In genomic region chr5:150321211-150321610, GRCh38 we compare ENCODE assay signal across 21 cellular contexts. TPM values are rescaled to one million over a fixed set of nuclear protein-coding genes. Genes with fewer than 3 reads are reported as not detected.
"Had no signal": no experiment of that assay in that cellular context is flagged by ENCODE, and none has a peak within 500 bp of the region (broad histone marks: within the 10 kb centered on the region; RNA-seq: fewer than 3 reads in every experiment).

No MANE protein-coding gene starts in this region.

- H3K36me3 Mint-ChIP-seq: natural killer cell treated with Interleukin-12 subunit alpha and Interleukin-12 subunit beta and Interleukin-15 and Interleukin-18, amount 100 ng/mL, for 72 hours; neural progenitor cell had no signal

- DNase-seq: effector CD4-positive, alpha-beta T cell; endodermal cell; glutamatergic neuron; midbrain; nucleus accumbens; ovary; sigmoid colon; stimulated activated CD4-positive, alpha-beta T cell treated with anti-CD3 and anti-CD28 coated beads, Interleukin-12 subunit alpha, Interleukin-12 subunit beta, amount 100 ng/mL, for 4 hours; stimulated activated naive CD4-positive, alpha-beta T cell; upper lobe of left lung; uterus had no signal

- H3K36me3 ChIP-seq: neural progenitor cell, ovary, right atrium auricular region, sigmoid colon, upper lobe of left lung, uterus had no signal

- ATAC-seq: natural killer cell treated with Interleukin-12 subunit alpha and Interleukin-12 subunit beta and Interleukin-15 and Interleukin-18, amount 100 ng/mL, for 72 hours had no signal

- H3K9me3 ChIP-seq: ovary, right atrium auricular region, sigmoid colon, upper lobe of left lung, uterus had no signal

- H3K27me3 ChIP-seq: neural progenitor cell, ovary, right atrium auricular region, sigmoid colon, upper lobe of left lung, uterus had no signal

- H3K27ac Mint-ChIP-seq: endodermal cell, neural progenitor cell had no signal

- H3K4me3 Mint-ChIP-seq: endodermal cell; natural killer cell treated with Interleukin-12 subunit alpha and Interleukin-12 subunit beta and Interleukin-15 and Interleukin-18, amount 100 ng/mL, for 72 hours had no signal

- H3K9ac ChIP-seq: neural progenitor cell had no signal

- FAIRE-seq: endothelial cell of umbilical vein, frontal cortex had no signal

- H3K9me3 Mint-ChIP-seq: endodermal cell; natural killer cell treated with Interleukin-12 subunit alpha and Interleukin-12 subunit beta and Interleukin-15 and Interleukin-18, amount 100 ng/mL, for 72 hours; neural progenitor cell had no signal

- H3K4me3 ChIP-seq: coronary artery, neural progenitor cell, ovary, right atrium auricular region, sigmoid colon, skin epidermis, upper lobe of left lung, uterus had no signal

- H3K27ac ChIP-seq: coronary artery, neural progenitor cell, ovary, right atrium auricular region, upper lobe of left lung, uterus had no signal

- H3K4me2 ChIP-seq: neural progenitor cell had no signal

- H2AFZ ChIP-seq: neural progenitor cell had no signal

RNA-seq across cellular contexts. Expression of gene ARSI, which starts 18.5 kb away (rescaled TPM):
- total RNA-seq: natural killer cell treated with Interleukin-12 subunit alpha and Interleukin-12 subunit beta and Interleukin-15 and Interleukin-18, amount 100 ng/mL, for 72 hours had no signal

RNA-seq across cellular contexts. Expression of gene CAMK2A, which starts 31.6 kb away (rescaled TPM):
- total RNA-seq: chondrocyte; dermis microvascular lymphatic vessel endothelial cell; endothelial cell of umbilical vein; kidney epithelial cell; natural killer cell treated with Interleukin-12 subunit alpha and Interleukin-12 subunit beta and Interleukin-15 and Interleukin-18, amount 100 ng/mL, for 72 hours had no signal
- polyA plus RNA-seq: endothelial cell of umbilical vein had no signal
